ENCODE assay signal across 8 cellular contexts in genomic region chr7:151232272-151233110, GRCh38. TPM values are rescaled to one million over a fixed set of nuclear protein-coding genes. Genes with fewer than 3 reads are reported as not detected.
DNase-seq lines count a peak whose midpoint lies in the region; ATAC-seq and TF ChIP-seq lines count a peak whose summit lies in the region.

Gene CHPF2, plus strand, starts transcription at chr7:151232483. Its CDS starts 1,529 bp downstream, at chr7:151234012.

- peaks cover 34% of the 10 kb centered on the region for H3K79me2 ChIP-seq in DOHH2 (ENCODE audit: control insufficient read depth, low read length)

- H3K27me3 ChIP-seq in DOHH2 (ENCODE audit: control insufficient read depth, low read length): no peaks in the 10 kb centered on the region

- peak within 1 kb of the TSS; percentile 4; the same call in 1 of the 2 replicates for H3K27ac ChIP-seq in DOHH2 (ENCODE audit: low read depth, low read length)

- POLR2A ChIA-PET in naive thymus-derived CD8-positive, alpha-beta T cell (lab: Charles Lee): interaction anchor here (0.6 to 4.0 kb wide), 5 partner anchors 11 to 41 kb away, joined by 3 to 26 read pairs (median 4); no protein-coding TSS in a partner anchor

- H3K36me3 ChIP-seq in DOHH2 (ENCODE audit: control insufficient read depth, low read length): peaks cover 34% of the 10 kb centered on the region

- H3K27me3 Mint-ChIP-seq in naive thymus-derived CD8-positive, alpha-beta T cell: no peaks in the 10 kb centered on the region

- 0 out of 2 replicates have a peak, but pooled peaks cover 7% of the 10 kb centered on the region for H4K20me1 ChIP-seq in DOHH2 (ENCODE audit: control insufficient read depth, insufficient read depth, low read depth, low read length)

- no peaks in the 10 kb centered on the region for H3K9me3 ChIP-seq in DOHH2 (ENCODE audit: control insufficient read depth, insufficient read depth, low read length)

- peak within 1 kb of the TSS; percentile 95 to 99 (median 96) for H3K27ac Mint-ChIP-seq in naive thymus-derived CD8-positive, alpha-beta T cell

- no peaks in the 10 kb centered on the region for H3K9me2 ChIP-seq in DOHH2 (replicated peaks; ENCODE audit: control insufficient read depth, low read length)

- peak within 1 kb of the TSS; percentile 95 to 100 (median 99) for H3K4me3 Mint-ChIP-seq in naive thymus-derived CD8-positive, alpha-beta T cell

- peaks cover 21 to 50% (median 40%) of the 10 kb centered on the region in 4 donors for H3K4me1 Mint-ChIP-seq in naive thymus-derived CD8-positive, alpha-beta T cell

- H3K9me3 Mint-ChIP-seq in naive thymus-derived CD8-positive, alpha-beta T cell: no peaks in the 10 kb centered on the region

- TF ChIP-seq CTCF in DOHH2 (IDR thresholded peaks at IDR 0.05; ENCODE audit: low read depth, low read length, poor library complexity, severe bottlenecking): no peak

- H3K4me1 ChIP-seq in DOHH2 (ENCODE audit: control insufficient read depth, low read length): peaks cover 30% of the 10 kb centered on the region

- peak within 1 kb of the TSS; percentile 94 for H3K4me2 ChIP-seq in DOHH2 (ENCODE audit: low read length)

- peaks cover 0 to 23% (median 0%) of the 10 kb centered on the region in 3 donors for H3K36me3 Mint-ChIP-seq in naive thymus-derived CD8-positive, alpha-beta T cell

- DNase-seq in KG1 (lab: John Stamatoyannopoulos, UW) (peak; percentile 54), RPMI8226 (peak; percentile 95), fibroblast of gingiva (ENCODE audit: low read depth) (peak; percentile 85)
- peak; percentile 84 for DNase-seq in activated T-helper 1 cell treated with anti-CD3 and anti-CD28 coated beads, Interleukin-2, amount 50 U/mL, for 16 hours (ENCODE audit: low read depth in 1 of 2, low spot score in 1 of 2)
- DNase-seq in naive thymus-derived CD8-positive, alpha-beta T cell: peak; percentile 75 to 92 (median 86)
- DNase-seq in stimulated activated naive CD4-positive, alpha-beta T cell (lab: John Stamatoyannopoulos, UW): peak; percentile 72 to 83 (median 78)

- H3K4me3 ChIP-seq in DOHH2 (ENCODE audit: low read length): peak within 1 kb of the TSS; percentile 85

- peaks cover 4% of the 10 kb centered on the region; the same call in 1 of the 2 replicates for H3F3A ChIP-seq in DOHH2 (ENCODE audit: control insufficient read depth, insufficient read depth)

- peak; percentile 97 for ATAC-seq in GM21717 (IDR thresholded peaks at IDR 0.05; ENCODE audit: unreplicated experiment)
- ATAC-seq in naive thymus-derived CD8-positive, alpha-beta T cell: peak; percentile 87 to 90

RNA-seq across cellular contexts. Expression of gene CHPF2, which starts in this region (rescaled TPM):
- total RNA-seq in naive thymus-derived CD8-positive, alpha-beta T cell: 10 to 100 TPM; 47.8 to 48.6 TPM
- 10 to 100 TPM; 16.8 to 20.1 (median 17.6) TPM for polyA plus RNA-seq in naive thymus-derived CD8-positive, alpha-beta T cell

Comparison
In these comparisons a context has a peak if more than half of its experiments do, and no peak if none do; other contexts are left out.
1. Peak in every context shown above with its lines: DNase-seq, ATAC-seq, H3K4me3 ChIP-seq and H3K27ac ChIP-seq.